ENCODE assay signal across 17 cellular contexts in genomic region chr11:76030973-76031590, GRCh38.
DNase-seq lines count a peak whose midpoint lies in the region; ATAC-seq, FAIRE-seq and TF ChIP-seq lines count a peak whose summit lies in the region.
"Had no signal": no experiment of that assay in that cellular context is flagged by ENCODE, and none has a peak within 500 bp of the region (broad histone marks: within the 10 kb centered on the region; RNA-seq: fewer than 3 reads in every experiment).

No MANE protein-coding gene starts in this region.

- intact Hi-C loops in left ventricle myocardium superior (cut with micrococcal nuclease) = no loop called here

- H3K27ac ChIP-seq in A549 = peak overlapping the region; percentile 75 to 76
- peak overlapping the region; percentile 79 for H3K27ac ChIP-seq in brain microvascular endothelial cell
- no peak overlapping the region for H3K27ac ChIP-seq in tibial nerve
- H3K27ac ChIP-seq: esophagus muscularis mucosa had no signal

- TF ChIP-seq EP300 in A549 (IDR thresholded peaks at IDR 0.05) (no peak), tibial nerve (IDR thresholded peaks at IDR 0.05) (peak in 1 of 2 donors; percentile 37)

- in situ Hi-C loops in brain microvascular endothelial cell (cut with HindIII; ENCODE audit: low pct_ligation_motif_present, low sequenced_read_pairs) = no loop called here

- H3K4me3 ChIP-seq in A549 (peak overlapping the region; percentile 3; the same call in 1 of the 3 replicates), NB4 (ENCODE audit: low read depth, low read length) (no peak overlapping the region), brain microvascular endothelial cell (ENCODE audit: low read depth, low read length) (no peak overlapping the region), tibial nerve (no peak overlapping the region)
- H3K4me3 ChIP-seq: esophagus muscularis mucosa had no signal

- TF ChIP-seq RAD21 in A549 (conservative IDR thresholded peaks at IDR 0.05 in 1 of 2, IDR thresholded peaks at IDR 0.05 in 1 of 2) = no peak

- DNase-seq in A549 (ENCODE audit: low read depth in 1 of 2, low spot score in 1 of 2) (peak in 1 of 2 experiments; percentile 37), NB4 (ENCODE audit: low read depth) (peak; percentile 53), brain microvascular endothelial cell (peak; percentile 47), left ventricle myocardium superior (no peak), tibial nerve (ENCODE audit: low spot score in 2 of 2) (no peak), inferior parietal cortex (ENCODE audit: extremely low spot score) (no peak), NAMALWA (ENCODE audit: low spot score) (no peak)
- DNase-seq: activated CD4-positive, CD25-positive, alpha-beta regulatory T cell; activated CD8-positive, alpha-beta memory T cell treated with anti-CD3 and anti-CD28 coated beads, Interleukin-2, amount 50 U/mL, for 48 hours; activated naive CD8-positive, alpha-beta T cell treated with anti-CD3 and anti-CD28 coated beads, Interleukin-2, amount 10 ng/mL, durations not matched to agents 7 days and 5 days; midbrain; NCI-H1048; SW 1271 had no signal

- TF ChIP-seq CTCF in A549 (IDR thresholded peaks at IDR 0.05) (no peak), NB4 (IDR thresholded peaks at IDR 0.05; ENCODE audit: low read depth, low read length) (no peak), brain microvascular endothelial cell (IDR thresholded peaks at IDR 0.05; ENCODE audit: low read depth, low read length, missing control alignments) (no peak), tibial nerve (IDR thresholded peaks at IDR 0.05) (no peak)

- H3K4me1 ChIP-seq in A549 (peaks cover 57% of the 10 kb centered on the region), tibial nerve (peaks cover 0 to 25% (median 0%) of the 10 kb centered on the region in 4 donors)

- H3K9me3 ChIP-seq in A549 (no peaks in the 10 kb centered on the region), tibial nerve (no peaks in the 10 kb centered on the region)
- H3K9me3 ChIP-seq: esophagus muscularis mucosa had no signal

- POLR2A ChIA-PET in A549 (lab: Yijun Ruan, JAX) = no interaction called here

- CTCF ChIA-PET in A549 (lab: Yijun Ruan, JAX) = interaction anchor here (0.6 to 2.2 kb wide), 3 partner anchors 24 to 121 kb away, joined by 3 to 7 read pairs (median 6); no protein-coding TSS in a partner anchor

- WGBS in A549 (ENCODE audit: missing lambda C conversion rate) = 12% methylated on average over 1 of the region's 1 CpG
- 79 to 88% methylated on average over 1 of the region's 1 CpG for WGBS in tibial nerve, 2 donors

- no peaks in the 10 kb centered on the region for H3K36me3 ChIP-seq in brain microvascular endothelial cell (replicated peaks)
- H3K36me3 ChIP-seq in tibial nerve = peaks cover 0 to 9% (median 0%) of the 10 kb centered on the region in 3 donors
- H3K36me3 ChIP-seq: esophagus muscularis mucosa had no signal

- ATAC-seq in A549 = peak; percentile 65 to 69
- ATAC-seq in left ventricle myocardium superior = peak; percentile 63
- ATAC-seq in GM18868 (IDR thresholded peaks at IDR 0.05; ENCODE audit: unreplicated experiment) = no peak

- peak overlapping the region; percentile 75 for H3K4me2 ChIP-seq in A549

- H3K27me3 ChIP-seq in brain microvascular endothelial cell (replicated peaks) (no peaks in the 10 kb centered on the region), tibial nerve (no peaks in the 10 kb centered on the region)
- H3K27me3 ChIP-seq: esophagus muscularis mucosa had no signal

- TF ChIP-seq POLR2A in A549 (IDR thresholded peaks at IDR 0.05; ENCODE audit: low read length) = no peak
- TF ChIP-seq POLR2A in NB4 (IDR thresholded peaks at IDR 0.05; ENCODE audit: extremely low read depth, insufficient read length) = no peak
- no peak for TF ChIP-seq POLR2A in tibial nerve (IDR thresholded peaks at IDR 0.05)

- FAIRE-seq in A549 (lab: Jason Lieb, UNC) = no peak
- FAIRE-seq: colon, D721Med had no signal

TF ChIP-seq in A549, 52 proteins besides CTCF, POLR2A, EP300 and RAD21:
- no peak for TF ChIP-seq ZNF302 (CRISPR knock-in tag; IDR thresholded peaks at IDR 0.05)
- no peak for TF ChIP-seq KDM5A (IDR thresholded peaks at IDR 0.05)
- TF ChIP-seq HDAC2 (IDR thresholded peaks at IDR 0.05) = no peak
- TF ChIP-seq HES2 (IDR thresholded peaks at IDR 0.05) = no peak
- no peak for TF ChIP-seq JUNB (IDR thresholded peaks at IDR 0.05)
- no peak for TF ChIP-seq REST (IDR thresholded peaks at IDR 0.05)
- no peak for TF ChIP-seq KDM1A (IDR thresholded peaks at IDR 0.05; ENCODE audit: low read depth)
- no peak for TF ChIP-seq HOXB13 (CRISPR knock-in tag; IDR thresholded peaks at IDR 0.05; ENCODE audit: low read depth)
- TF ChIP-seq MAZ (IDR thresholded peaks at IDR 0.05; ENCODE audit: borderline replicate concordance, low read depth, low read length) = no peak

Comparison
In these comparisons a context has a peak if more than half of its experiments do, and no peak if none do; other contexts are left out.
1. DNase-seq: peak in NB4 (single experiment) and brain microvascular endothelial cell (single experiment); none in left ventricle myocardium superior (single experiment), tibial nerve (0 of 2), inferior parietal cortex (single experiment) and NAMALWA (single experiment).
2. H3K27ac ChIP-seq: peak in A549 (2 of 2) and brain microvascular endothelial cell (single experiment); none in tibial nerve (0 of 4).